In the genomic region with DNA sequence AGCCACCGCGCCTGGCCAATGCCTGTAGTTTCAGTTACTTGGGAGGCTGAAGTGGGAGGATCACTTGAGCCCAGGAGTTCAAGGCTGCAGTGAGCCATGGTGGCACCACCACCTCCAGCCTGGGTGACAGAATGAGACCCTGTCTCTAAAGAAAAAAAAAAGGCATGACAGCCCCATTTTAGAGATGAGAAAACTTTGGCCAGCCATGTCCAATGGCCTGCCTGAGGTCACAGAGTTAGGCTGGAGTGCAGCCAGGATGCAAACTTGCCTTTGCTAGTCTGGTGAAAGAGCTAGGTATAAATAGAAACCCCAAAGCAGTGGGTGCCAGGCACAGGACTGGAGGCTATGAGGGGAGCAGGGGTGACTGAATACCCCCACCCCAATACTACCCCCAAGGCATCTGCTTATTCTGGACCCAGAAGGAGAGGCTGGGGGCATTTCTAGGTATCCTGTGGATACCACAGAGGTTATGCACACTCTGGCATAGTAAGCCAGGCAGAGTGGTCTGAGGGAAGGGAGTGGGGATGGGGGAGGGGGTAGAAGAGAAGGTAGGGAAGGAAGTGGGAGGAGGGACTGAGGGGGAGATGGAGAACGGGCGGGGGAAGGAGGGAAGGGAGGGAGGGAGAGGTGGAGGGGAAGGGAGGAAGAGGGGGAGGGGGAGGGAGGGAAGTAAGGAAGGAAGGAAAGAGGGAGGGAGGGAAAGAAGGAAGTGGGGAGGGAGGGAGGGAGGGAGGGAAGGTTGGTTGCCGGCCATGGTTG, we compare ENCODE assay signal across 19 cellular contexts.
"Had no signal": no experiment of that assay in that cellular context is flagged by ENCODE, and none has a peak within 500 bp of the region (broad histone marks: within the 10 kb centered on the region; RNA-seq: fewer than 3 reads in every experiment).

No MANE protein-coding gene starts in this region.

- ATAC-seq: activated CD8-positive, alpha-beta T cell treated with anti-CD3 and anti-CD28 coated beads, Interleukin-2, amount 10 ng/mL, durations not matched to agents 7 days and 5 days; body of pancreas; left lobe of liver had no signal

- H3K9me3 ChIP-seq: body of pancreas, tibial artery had no signal

- H3K4me3 ChIP-seq: body of pancreas, dorsolateral prefrontal cortex, tibial artery had no signal

- DNase-seq: activated CD4-positive, alpha-beta T cell treated with anti-CD3 and anti-CD28 coated beads, Interleukin-2, amount 10 ng/mL, durations not matched to agents 7 days and 5 days; activated CD4-positive, CD25-positive, alpha-beta regulatory T cell; activated CD8-positive, alpha-beta T cell treated with anti-CD3 and anti-CD28 coated beads, Interleukin-2, amount 10 ng/mL, durations not matched to agents 7 days and 5 days; activated naive CD4-positive, alpha-beta T cell treated with anti-CD3 and anti-CD28 coated beads for 36 hours; activated T-cell treated with anti-CD3 and anti-CD28 coated beads, Interleukin-2, amount 50 U/mL, for 24 hours; body of pancreas; foreskin fibroblast; kidney; nucleus accumbens; retina; stimulated activated CD4-positive, alpha-beta T cell treated with anti-CD3 and anti-CD28 coated beads, Interleukin-12 subunit alpha, Interleukin-12 subunit beta, amount 100 ng/mL, for 4 hours; stimulated activated CD4-positive, alpha-beta T cell treated with anti-CD3 and anti-CD28 coated beads, Interleukin-1b, Interleukin-23, amount 100 ng/mL, for 48 hours; stimulated activated CD8-positive, alpha-beta memory T cell treated with anti-CD3 and anti-CD28 coated beads, Interleukin-4, amount 100 ng/mL, for 48 hours; stimulated activated naive CD4-positive, alpha-beta T cell treated with Interleukin-2 at 50 U/mL for 16 hours; substantia nigra; tibial artery had no signal

- H3K36me3 ChIP-seq: tibial artery had no signal

- H3K27me3 ChIP-seq: body of pancreas, tibial artery had no signal

- H3K27ac ChIP-seq: body of pancreas, dorsolateral prefrontal cortex, epithelial cell of prostate, tibial artery had no signal
